11 cellular contexts compared by ENCODE assay signal in genomic region chr4:1154523-1155182, GRCh38. TPM values are rescaled to one million over a fixed set of nuclear protein-coding genes. Genes with fewer than 3 reads are reported as not detected.
DNase-seq lines count a peak whose midpoint lies in the region; ATAC-seq and TF ChIP-seq lines count a peak whose summit lies in the region.
"Had no signal": no experiment of that assay in that cellular context is flagged by ENCODE, and none has a peak within 500 bp of the region (broad histone marks: within the 10 kb centered on the region; RNA-seq: fewer than 3 reads in every experiment).

No MANE protein-coding gene starts in this region.

- 63% methylated on average over 21 of the region's 21 CpGs for WGBS in suprapubic skin

- no peak overlapping the region for H3K27ac ChIP-seq in PC-9
- peak overlapping the region; percentile 44 for H3K27ac ChIP-seq in suprapubic skin
- H3K27ac ChIP-seq: KMS-11 had no signal

- BruUV-seq in PC-9 (replicated peaks; lab: Mats Ljungman, UMichigan): no TSS peak

- no peak for TF ChIP-seq EP300 in suprapubic skin (IDR thresholded peaks at IDR 0.05)

- H2AFZ ChIP-seq in PC-9: no peak overlapping the region

- H3K79me2 ChIP-seq in PC-9 (ENCODE audit: low read depth): no peaks in the 10 kb centered on the region

- peaks cover 81% of the 10 kb centered on the region for H3K27me3 ChIP-seq in PC-9 (ENCODE audit: insufficient read depth, low read depth)
- H3K27me3 ChIP-seq in suprapubic skin: peaks cover 2% of the 10 kb centered on the region

- H3K36me3 ChIP-seq in PC-9 (ENCODE audit: low read depth): no peaks in the 10 kb centered on the region
- H3K36me3 ChIP-seq in suprapubic skin: no peaks in the 10 kb centered on the region

- H3K9me3 ChIP-seq in PC-9 (ENCODE audit: insufficient read depth, low read depth): 0 out of 2 replicates have a peak, but pooled peaks cover 4% of the 10 kb centered on the region
- H3K9me3 ChIP-seq in suprapubic skin: peaks cover 8% of the 10 kb centered on the region

- no peak overlapping the region for H3K4me3 ChIP-seq in PC-9
- no peak overlapping the region for H3K4me3 ChIP-seq in suprapubic skin

- DNase-seq in PC-9: no peak
- DNase-seq in left ventricle myocardium superior: no peak
- DNase-seq in suprapubic skin (ENCODE audit: low spot score in 2 of 2): peak; percentile 78 to 84
- DNase-seq: activated CD8-positive, alpha-beta memory T cell treated with anti-CD3 and anti-CD28 coated beads, Interleukin-2, amount 50 U/mL, for 4 hours; NCI-H82; T1000 had no signal

- H3K9me2 ChIP-seq in PC-9 (ENCODE audit: insufficient read depth): no peaks in the 10 kb centered on the region

- intact Hi-C loops in PC-9 (cut with micrococcal nuclease; ENCODE audit: unreplicated experiment): no loop called here
- intact Hi-C loops in left ventricle myocardium superior (cut with micrococcal nuclease): no loop called here

- POLR2A ChIA-PET in PC-9 (lab: Charles Lee; ENCODE audit: unreplicated experiment): no interaction called here

- no peaks in the 10 kb centered on the region for H3F3A ChIP-seq in PC-9 (ENCODE audit: insufficient read depth, low read depth)

- H3K4me2 ChIP-seq in PC-9: peak overlapping the region; percentile 54
- H3K4me2 ChIP-seq: KMS-11 had no signal

- ATAC-seq in HG03175 (IDR thresholded peaks at IDR 0.05; ENCODE audit: unreplicated experiment): peak; percentile 48
- ATAC-seq in left ventricle myocardium superior: peak; percentile 23
- ATAC-seq in HG03571 (IDR thresholded peaks at IDR 0.05; ENCODE audit: unreplicated experiment): no peak
- ATAC-seq in HG03039 (IDR thresholded peaks at IDR 0.05; ENCODE audit: unreplicated experiment): no peak
- no peak for ATAC-seq in GM19328 (IDR thresholded peaks at IDR 0.05; ENCODE audit: unreplicated experiment)

- TF ChIP-seq CTCF in PC-9 (conservative IDR thresholded peaks at IDR 0.05) (no peak), suprapubic skin (IDR thresholded peaks at IDR 0.05) (no peak)

- CTCF ChIA-PET in PC-9 (lab: Charles Lee): no interaction called here

- no peaks in the 10 kb centered on the region for H4K20me1 ChIP-seq in PC-9 (ENCODE audit: insufficient read depth)

- TF ChIP-seq POLR2A in suprapubic skin (IDR thresholded peaks at IDR 0.05): no peak

- H3K4me1 ChIP-seq in PC-9 (replicated peaks; ENCODE audit: insufficient read depth) (peaks cover 5% of the 10 kb centered on the region; the same call in 1 of the 2 replicates), suprapubic skin (peaks cover 10% of the 10 kb centered on the region)

RNA-seq across cellular contexts. Expression of gene SPON2, which starts 17.7 kb away (rescaled TPM):
- total RNA-seq in PC-9 (2021) (2.0 and 3.4 TPM in 2 replicates), left ventricle myocardium superior (22.8 TPM), suprapubic skin (10 to 100 TPM; 22.5 to 52.3 (median 31.8) TPM)

RNA-seq across cellular contexts. Expression of gene RNF212, which starts 41.3 kb away (rescaled TPM):
- total RNA-seq in PC-9 (2021) (4.2 and 6.6 TPM in 2 replicates), left ventricle myocardium superior (0.62 TPM), suprapubic skin (10 to 100 TPM in 1 of 4 donors, 1 to 10 TPM in 3; 2.4 to 16.5 (median 4.4) TPM)

Comparison
In these comparisons a context has a peak if more than half of its experiments do, and no peak if none do; other contexts are left out.
1. ATAC-seq: peak in HG03175 (single experiment) and left ventricle myocardium superior (single experiment); none in HG03571 (single experiment), HG03039 (single experiment) and GM19328 (single experiment).
2. DNase-seq: peak in suprapubic skin (2 of 2); none in PC-9 (0 of 2) and left ventricle myocardium superior (single experiment).